Comparison of ENCODE assay signal across 10 cellular contexts in the genomic region with DNA sequence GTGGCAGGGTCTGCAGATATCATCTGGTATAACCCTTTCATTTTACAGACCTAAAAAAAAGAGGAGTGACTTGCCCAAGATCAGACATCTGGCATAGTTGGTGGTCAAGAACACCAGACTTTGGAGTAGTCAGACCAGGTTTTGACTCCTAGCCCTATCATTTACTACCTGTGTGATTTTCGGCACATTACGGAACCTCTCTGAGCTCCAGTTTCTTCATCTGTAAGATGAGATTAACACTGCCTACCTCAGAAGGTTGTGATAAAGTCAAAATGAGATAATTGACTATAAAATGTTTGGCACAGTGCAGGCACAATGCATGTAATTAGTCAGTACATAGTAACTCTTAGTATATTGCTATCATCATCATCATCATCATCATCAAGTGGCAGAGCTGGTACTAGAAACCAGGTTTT. TPM values are rescaled to one million over a fixed set of nuclear protein-coding genes. Genes with fewer than 3 reads are reported as not detected.
DNase-seq lines count a peak whose midpoint lies in the region; ATAC-seq, FAIRE-seq and TF ChIP-seq lines count a peak whose summit lies in the region.
"Had no signal": no experiment of that assay in that cellular context is flagged by ENCODE, and none has a peak within 500 bp of the region (broad histone marks: within the 10 kb centered on the region; RNA-seq: fewer than 3 reads in every experiment).

No MANE protein-coding gene starts in this region.

- intact Hi-C loops in kidney (cut with DNase I): no loop called here

- peak overlapping the region; percentile 90 for H3K4me3 Mint-ChIP-seq in activated T-cell treated with anti-CD3 and anti-CD28 coated beads, Interleukin-2, amount 50 U/mL, for 4 hours
- H3K4me3 Mint-ChIP-seq in T-helper 2 cell treated with Interferon-gamma antibody and Interleukin-4, amounts not matched to agents 5 μg/mL and 100 μg/mL, for 36 hours: peak overlapping the region; percentile 94

- no peak for DNase-seq in activated T-cell treated with anti-CD3 and anti-CD28 coated beads, Interleukin-2, amount 50 U/mL, for 4 hours
- DNase-seq in activated T-cell treated with anti-CD3 and anti-CD28 coated beads, Interleukin-2, amount 50 U/mL, for 48 hours: no peak
- no peak for DNase-seq in T-helper 2 cell treated with Interferon-gamma antibody and Interleukin-4, amounts not matched to agents 5 μg/mL and 100 μg/mL, for 36 hours (ENCODE audit: low spot score)
- DNase-seq in fibroblast of mammary gland (ENCODE audit: low read depth): no peak
- DNase-seq in skeletal muscle cell (ENCODE audit: low read depth): no peak
- no peak for DNase-seq in activated CD4-positive, alpha-beta T cell treated with anti-CD3 and anti-CD28 coated beads for 48 hours
- no peak for DNase-seq in kidney

- peaks cover 20% of the 10 kb centered on the region for H3K36me3 Mint-ChIP-seq in activated T-cell treated with anti-CD3 and anti-CD28 coated beads, Interleukin-2, amount 50 U/mL, for 4 hours (ENCODE audit: insufficient read depth)
- peaks cover 4% of the 10 kb centered on the region for H3K36me3 Mint-ChIP-seq in T-helper 2 cell treated with Interferon-gamma antibody and Interleukin-4, amounts not matched to agents 5 μg/mL and 100 μg/mL, for 36 hours (ENCODE audit: low read depth)

- H3K9me3 Mint-ChIP-seq in activated T-cell treated with anti-CD3 and anti-CD28 coated beads, Interleukin-2, amount 50 U/mL, for 4 hours: no peaks in the 10 kb centered on the region
- H3K9me3 Mint-ChIP-seq in T-helper 2 cell treated with Interferon-gamma antibody and Interleukin-4, amounts not matched to agents 5 μg/mL and 100 μg/mL, for 36 hours: no peaks in the 10 kb centered on the region

- no peaks in the 10 kb centered on the region for H3K36me3 ChIP-seq in kidney (ENCODE audit: control insufficient read depth in 1 of 2, insufficient read depth in 2 of 2, low read length in 2 of 2)

- FAIRE-seq in kidney (lab: Jason Lieb, UNC): no peak
- FAIRE-seq: RCC 7860 had no signal

- H3K27ac Mint-ChIP-seq in T-helper 2 cell treated with Interferon-gamma antibody and Interleukin-4, amounts not matched to agents 5 μg/mL and 100 μg/mL, for 36 hours: peak overlapping the region; percentile 81

- H3K27ac ChIP-seq in kidney (ENCODE audit: low read depth in 2 of 2, low read length in 2 of 2): no peak overlapping the region

- H3K9ac ChIP-seq in kidney (ENCODE audit: low read length in 2 of 2): no peak overlapping the region

- H3K27me3 Mint-ChIP-seq in activated T-cell treated with anti-CD3 and anti-CD28 coated beads, Interleukin-2, amount 50 U/mL, for 4 hours (ENCODE audit: low read depth): peaks cover 16% of the 10 kb centered on the region
- H3K27me3 Mint-ChIP-seq in T-helper 2 cell treated with Interferon-gamma antibody and Interleukin-4, amounts not matched to agents 5 μg/mL and 100 μg/mL, for 36 hours (ENCODE audit: low read depth): peaks cover 13% of the 10 kb centered on the region

- H3K9me3 ChIP-seq in kidney (ENCODE audit: control insufficient read depth in 1 of 2, low read length in 2 of 2): no peaks in the 10 kb centered on the region
- H3K9me3 ChIP-seq: mucosa of descending colon had no signal

- ATAC-seq in activated T-cell treated with anti-CD3 and anti-CD28 coated beads, Interleukin-2, amount 50 U/mL, for 4 hours: no peak
- ATAC-seq in HG03571 (IDR thresholded peaks at IDR 0.05; ENCODE audit: unreplicated experiment): no peak

- peak overlapping the region; percentile 77 for H3K4me3 ChIP-seq in fibroblast of mammary gland (ENCODE audit: control insufficient read depth, low read depth, low read length)
- peak overlapping the region; percentile 74 for H3K4me3 ChIP-seq in skeletal muscle cell (ENCODE audit: low read depth, low read length)
- H3K4me3 ChIP-seq in kidney (ENCODE audit: low read length in 2 of 2): peak overlapping the region in 1 of 2 donors; percentile 71

- TF ChIP-seq CTCF in fibroblast of mammary gland (conservative IDR thresholded peaks at IDR 0.05; ENCODE audit: control insufficient read depth, insufficient read depth, low read depth, low read length): no peak
- TF ChIP-seq CTCF in kidney (IDR thresholded peaks at IDR 0.05; ENCODE audit: borderline replicate concordance, extremely low read depth, insufficient read depth): no peak

- H3K4me1 ChIP-seq in kidney (ENCODE audit: control insufficient read depth in 1 of 2, insufficient read depth in 1 of 2, low read depth in 1 of 2, low read length in 2 of 2): peaks cover 3 to 4% of the 10 kb centered on the region in 2 donors

- H3K4me1 Mint-ChIP-seq in activated T-cell treated with anti-CD3 and anti-CD28 coated beads, Interleukin-2, amount 50 U/mL, for 4 hours (ENCODE audit: low read depth): peaks cover 43% of the 10 kb centered on the region
- peaks cover 42% of the 10 kb centered on the region for H3K4me1 Mint-ChIP-seq in T-helper 2 cell treated with Interferon-gamma antibody and Interleukin-4, amounts not matched to agents 5 μg/mL and 100 μg/mL, for 36 hours (ENCODE audit: low read depth)

RNA-seq across cellular contexts. Expression of a gene that starts 1.2 kb away (rescaled TPM):
- total RNA-seq in activated T-cell treated with anti-CD3 and anti-CD28 coated beads, Interleukin-2, amount 50 U/mL, for 4 hours: 10 to 100 TPM; 51.6 to 64.1 (median 56.1) TPM
- 0.88 TPM for total RNA-seq in kidney
- polyA plus RNA-seq in kidney (ENCODE audit: insufficient read depth, low read depth, low replicate concordance): 9.0 TPM

Comparison
In these comparisons a context has a peak if more than half of its experiments do, and no peak if none do; other contexts are left out.
1. RNA of a gene that starts 1.2 kb away (total RNA-seq): 51.6 to 64.1 TPM in activated T-cell treated with anti-CD3 and anti-CD28 coated beads, Interleukin-2, amount 50 U/mL, for 4 hours; 0.88 TPM in kidney (single experiment); every median in the first group is over 10 times any median in the second.